8 cellular contexts compared by ENCODE assay signal in the genomic region with DNA sequence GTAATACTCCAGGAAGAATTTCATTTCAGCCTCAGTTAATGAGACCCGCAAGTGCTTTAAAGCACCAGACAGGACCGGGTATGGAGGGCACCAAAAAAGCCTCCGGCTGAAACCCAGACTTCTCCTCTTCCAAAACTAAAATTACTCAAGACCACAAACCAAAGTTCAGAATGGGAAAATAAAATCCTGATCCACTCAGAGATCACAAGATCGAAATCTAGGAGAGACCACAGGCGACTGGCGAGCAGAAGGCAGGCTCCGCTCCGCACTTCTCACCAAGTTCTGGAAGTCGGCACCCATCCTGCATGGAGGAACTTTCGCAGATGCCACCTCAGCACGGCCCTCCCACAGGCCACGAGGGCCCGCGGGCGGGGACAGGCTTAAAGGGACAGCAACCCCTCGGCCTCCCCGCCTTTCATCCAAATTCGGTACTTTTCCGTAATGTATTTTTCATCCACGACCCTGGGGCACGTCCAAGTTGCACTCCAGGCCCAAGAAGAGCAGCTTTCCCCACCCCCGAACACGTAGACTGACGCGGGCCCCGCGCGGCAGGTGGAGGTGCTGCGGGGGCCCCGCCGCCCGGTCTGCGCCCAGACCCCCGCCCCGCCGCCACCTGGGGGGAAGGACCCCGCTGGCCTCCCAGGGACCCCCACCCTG. TPM values are rescaled to one million over a fixed set of nuclear protein-coding genes. Genes with fewer than 3 reads are reported as not detected.
A peak's percentile ranks its signal among the peaks of the same experiment; 100 is the strongest.
DNase-seq lines count a peak whose midpoint lies in the region; ATAC-seq and TF ChIP-seq lines count a peak whose summit lies in the region.

No MANE protein-coding gene starts in this region.

- CTCF ChIA-PET in CD4-positive, alpha-beta T cell (lab: Charles Lee): no interaction called here
- CTCF ChIA-PET in activated CD4-positive, alpha-beta T cell treated with anti-CD3 and anti-CD28 coated beads for 36 hours (lab: Charles Lee): no interaction called here

- DNase-seq in CD4-positive, alpha-beta T cell: peak; percentile 26 to 61 (median 46)
- DNase-seq in Kasumi-1 (lab: John Stamatoyannopoulos, UW) (peak; percentile 10 to 41), choroid plexus epithelial cell (ENCODE audit: low read depth) (peak; percentile 83), kidney glomerular epithelial cell (lab: John Stamatoyannopoulos, UW) (peak; percentile 38), NCI-H1048 (lab: John Stamatoyannopoulos, UW) (no peak)
- DNase-seq in activated CD4-positive, alpha-beta T cell treated with anti-CD3 and anti-CD28 coated beads for 36 hours: peak; percentile 72
- peak; percentile 56 for DNase-seq in stimulated activated CD4-positive, alpha-beta T cell treated with anti-CD3 and anti-CD28 coated beads, Interleukin-12 subunit alpha, Interleukin-12 subunit beta, amount 100 ng/mL, for 4 hours

- peak; percentile 73 for ATAC-seq in CD4-positive, alpha-beta T cell (ENCODE audit: poor library complexity)
- ATAC-seq in GM21423 (IDR thresholded peaks at IDR 0.05; ENCODE audit: unreplicated experiment): peak; percentile 46
- peak; percentile 59 for ATAC-seq in activated CD4-positive, alpha-beta T cell treated with anti-CD3 and anti-CD28 coated beads for 36 hours

- peaks cover 60% of the 10 kb centered on the region for H3K4me1 Mint-ChIP-seq in CD4-positive, alpha-beta T cell (ENCODE audit: low read depth)
- H3K4me1 Mint-ChIP-seq in activated CD4-positive, alpha-beta T cell treated with anti-CD3 and anti-CD28 coated beads for 36 hours: peaks cover 46% of the 10 kb centered on the region

- intact Hi-C loops in CD4-positive, alpha-beta T cell (cut with DNase I, micrococcal nuclease): loop anchor here (2.0 to 5.0 kb wide), 3 partner anchors 29 to 43 kb away; a partner anchor contains a TSS
- intact Hi-C loops in activated CD4-positive, alpha-beta T cell treated with anti-CD3 and anti-CD28 coated beads for 36 hours (cut with DNase I, micrococcal nuclease): loop anchor here (1.0 to 5.0 kb wide), 6 partner anchors 39 to 237 kb away; a partner anchor contains a TSS

- no peak overlapping the region for H3K27ac ChIP-seq in CD4-positive, alpha-beta T cell (ENCODE audit: low read depth, low read length)

- H3K36me3 Mint-ChIP-seq in CD4-positive, alpha-beta T cell (ENCODE audit: low read depth): peaks cover 44% of the 10 kb centered on the region
- peaks cover 31% of the 10 kb centered on the region for H3K36me3 Mint-ChIP-seq in activated CD4-positive, alpha-beta T cell treated with anti-CD3 and anti-CD28 coated beads for 36 hours (ENCODE audit: low read depth)

- H3K27me3 Mint-ChIP-seq in CD4-positive, alpha-beta T cell: no peaks in the 10 kb centered on the region
- no peaks in the 10 kb centered on the region for H3K27me3 Mint-ChIP-seq in activated CD4-positive, alpha-beta T cell treated with anti-CD3 and anti-CD28 coated beads for 36 hours

- peak overlapping the region; percentile 96 for H3K4me3 Mint-ChIP-seq in CD4-positive, alpha-beta T cell
- H3K4me3 Mint-ChIP-seq in activated CD4-positive, alpha-beta T cell treated with anti-CD3 and anti-CD28 coated beads for 36 hours: peak overlapping the region; percentile 77

- H3K27ac Mint-ChIP-seq in CD4-positive, alpha-beta T cell: peak overlapping the region; percentile 84
- peak overlapping the region; percentile 89 for H3K27ac Mint-ChIP-seq in activated CD4-positive, alpha-beta T cell treated with anti-CD3 and anti-CD28 coated beads for 36 hours

- TF ChIP-seq CTCF in CD4-positive, alpha-beta T cell (IDR thresholded peaks at IDR 0.05): no peak
- no peak for TF ChIP-seq CTCF in choroid plexus epithelial cell (conservative IDR thresholded peaks at IDR 0.05; ENCODE audit: low read depth, low read length)

- peaks cover 6% of the 10 kb centered on the region for H3K9me3 Mint-ChIP-seq in CD4-positive, alpha-beta T cell
- H3K9me3 Mint-ChIP-seq in activated CD4-positive, alpha-beta T cell treated with anti-CD3 and anti-CD28 coated beads for 36 hours (ENCODE audit: low read depth): peaks cover 9% of the 10 kb centered on the region

- POLR2A ChIA-PET in CD4-positive, alpha-beta T cell (lab: Charles Lee): interaction anchor here (0.9 to 2.2 kb wide), 2 partner anchors 44 to 170 kb away, joined by 3 to 14 read pairs; a partner anchor contains a TSS
- POLR2A ChIA-PET in activated CD4-positive, alpha-beta T cell treated with anti-CD3 and anti-CD28 coated beads for 36 hours (lab: Charles Lee): no interaction called here

- no peaks in the 10 kb centered on the region for H3K27me3 ChIP-seq in CD4-positive, alpha-beta T cell (ENCODE audit: control insufficient read depth, insufficient read depth, low read length)

- H3K9me3 ChIP-seq in CD4-positive, alpha-beta T cell (ENCODE audit: control insufficient read depth, low read length): no peaks in the 10 kb centered on the region

- H3K4me3 ChIP-seq in choroid plexus epithelial cell (ENCODE audit: low read depth, low read length): peak overlapping the region; percentile 83

RNA-seq across cellular contexts. Expression of a gene that starts 43.7 kb away (rescaled TPM):
- total RNA-seq in CD4-positive, alpha-beta T cell: 10 to 100 TPM; 82.0 to 97.9 TPM
- 100 to 1,000 TPM; 259 to 348 TPM for total RNA-seq in activated CD4-positive, alpha-beta T cell treated with anti-CD3 and anti-CD28 coated beads for 36 hours

RNA-seq across cellular contexts. Expression of a gene that starts 44.0 kb away (rescaled TPM):
- 100 to 1,000 TPM; 189 to 196 TPM for total RNA-seq in CD4-positive, alpha-beta T cell
- 100 to 1,000 TPM; 161 to 173 TPM for total RNA-seq in activated CD4-positive, alpha-beta T cell treated with anti-CD3 and anti-CD28 coated beads for 36 hours
